Comparison of ENCODE assay signal across 8 cellular contexts in the genomic region with DNA sequence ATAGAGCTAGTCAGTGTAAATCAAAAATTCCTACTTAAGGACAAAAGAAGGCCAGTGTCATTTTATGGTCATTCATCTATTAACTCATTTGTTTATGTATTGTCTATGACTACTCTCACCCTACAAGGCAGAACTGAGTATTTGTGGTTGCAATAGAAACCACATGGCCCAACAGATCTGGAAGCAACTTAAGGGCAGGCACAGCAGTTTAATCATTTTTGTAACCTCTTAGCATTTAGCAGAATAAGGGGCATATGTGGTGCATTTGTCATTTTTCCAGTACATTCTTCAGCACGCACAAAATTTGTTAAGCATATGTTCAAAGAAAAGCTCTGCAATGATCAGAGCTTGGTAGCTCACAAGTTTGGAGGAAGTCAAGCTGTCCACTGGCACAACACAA. TPM values are rescaled to one million over a fixed set of nuclear protein-coding genes. Genes with fewer than 3 reads are reported as not detected.
DNase-seq lines count a peak whose midpoint lies in the region; ATAC-seq and TF ChIP-seq lines count a peak whose summit lies in the region.

No MANE protein-coding gene starts in this region.

- no peaks in the 10 kb centered on the region for H3K27me3 ChIP-seq in Panc1 (ENCODE audit: control insufficient read depth, insufficient read depth, low read length)
- no peaks in the 10 kb centered on the region for H3K27me3 ChIP-seq in rectal smooth muscle tissue (ENCODE audit: control insufficient read depth, insufficient read depth, low read length)

- ATAC-seq in HG02884 (IDR thresholded peaks at IDR 0.05; ENCODE audit: unreplicated experiment) = peak; percentile 58
- ATAC-seq in Panc1 = no peak

- H3K27ac ChIP-seq in Panc1 (ENCODE audit: low read length) (no peak overlapping the region), rectal smooth muscle tissue (ENCODE audit: low read depth, low read length) (no peak overlapping the region)

- H3K9me3 ChIP-seq in Panc1 (ENCODE audit: control insufficient read depth, insufficient read depth, low read depth, low read length) = no peaks in the 10 kb centered on the region

- TF ChIP-seq CTCF in Panc1 (IDR thresholded peaks at IDR 0.05) = no peak
- no peak for TF ChIP-seq CTCF in epithelial cell of proximal tubule (conservative IDR thresholded peaks at IDR 0.05; ENCODE audit: low read depth, low read length)

- DNase-seq in stimulated activated CD4-positive, alpha-beta T cell treated with anti-CD3 and anti-CD28 coated beads, Interleukin-4, amount 100 ng/mL, for 24 hours = peak; percentile 26
- no peak for DNase-seq in stimulated activated CD4-positive, alpha-beta T cell treated with anti-CD3 and anti-CD28 coated beads, Interleukin-2, amount 100 ng/mL, for 24 hours
- DNase-seq in Panc1 (ENCODE audit: low read depth, low spot score) (no peak), epithelial cell of proximal tubule (ENCODE audit: low read depth) (no peak), NCI-H2081 treated with DMSO at 0.1 percent for 48 hours (lab: John Stamatoyannopoulos, UW) (no peak), NCI-H446 (lab: John Stamatoyannopoulos, UW) (no peak)

- CTCF ChIA-PET in Panc1 (lab: Charles Lee) = no interaction called here

- H3K36me3 ChIP-seq in Panc1 (ENCODE audit: control insufficient read depth, insufficient read depth, low read length) (no peaks in the 10 kb centered on the region; the same call in 1 of the 2 replicates), rectal smooth muscle tissue (ENCODE audit: control insufficient read depth, insufficient read depth, low read length) (no peaks in the 10 kb centered on the region)

- H3K4me1 ChIP-seq in Panc1 (ENCODE audit: control insufficient read depth, insufficient read depth, low read length) (peaks cover 8% of the 10 kb centered on the region), rectal smooth muscle tissue (ENCODE audit: control insufficient read depth, insufficient read depth, low read length) (peaks cover 16% of the 10 kb centered on the region)

- intact Hi-C loops in Panc1 (cut with micrococcal nuclease; ENCODE audit: unreplicated experiment) = no loop called here

- in situ Hi-C loops in Panc1 (cut with HindIII; ENCODE audit: low pct_unique_long_range_greater_than_20kb, low sequenced_read_pairs) = no loop called here

- BruUV-seq in Panc1 (replicated peaks; lab: Mats Ljungman, UMichigan) = no TSS peak

- peak overlapping the region; percentile 95 to 98 for H3K4me3 ChIP-seq in Panc1 (ENCODE audit: low read depth in 2 of 2, low read length in 2 of 2)
- H3K4me3 ChIP-seq in epithelial cell of proximal tubule (ENCODE audit: low read depth, low read length) = peak overlapping the region; percentile 98
- peak overlapping the region; percentile 96 for H3K4me3 ChIP-seq in rectal smooth muscle tissue (ENCODE audit: low read length)

- POLR2A ChIA-PET in Panc1 (lab: Charles Lee) = no interaction called here

- no peak overlapping the region for H3K9ac ChIP-seq in rectal smooth muscle tissue (ENCODE audit: low read length)

RNA-seq across cellular contexts. Expression of a gene that starts 1.1 kb away (rescaled TPM):
- total RNA-seq in Panc1 (2021; ENCODE audit: unreplicated experiment) = 17.6 TPM
- 12.8 TPM for polyA plus RNA-seq in Panc1 (2012; ENCODE audit: insufficient read length)
- 13.3 and 14.6 TPM in 2 replicates for total RNA-seq in epithelial cell of proximal tubule

RNA-seq across cellular contexts. Expression of a gene that starts 1.4 kb away (rescaled TPM):
- total RNA-seq in Panc1 (2021; ENCODE audit: unreplicated experiment) (17.6 TPM), epithelial cell of proximal tubule (8.1 and 15.4 TPM in 2 replicates)
- polyA plus RNA-seq in Panc1 (2012; ENCODE audit: insufficient read length) = 10.7 TPM

RNA-seq across cellular contexts. Expression of a gene that starts 55.4 kb away (rescaled TPM):
- 19.4 TPM for total RNA-seq in Panc1 (2021; ENCODE audit: unreplicated experiment)
- 13.6 TPM for polyA plus RNA-seq in Panc1 (2012; ENCODE audit: insufficient read length)
- 30.5 and 44.6 TPM in 2 replicates for total RNA-seq in epithelial cell of proximal tubule

RNA-seq across cellular contexts. Expression of a gene that starts 55.5 kb away (rescaled TPM):
- total RNA-seq in Panc1 (2021; ENCODE audit: unreplicated experiment) (28.9 TPM), epithelial cell of proximal tubule (29.1 and 43.8 TPM in 2 replicates)
- polyA plus RNA-seq in Panc1 (2012; ENCODE audit: insufficient read length) = 20.7 TPM
